Comparison of ENCODE assay signal across 23 cellular contexts in the genomic region with DNA sequence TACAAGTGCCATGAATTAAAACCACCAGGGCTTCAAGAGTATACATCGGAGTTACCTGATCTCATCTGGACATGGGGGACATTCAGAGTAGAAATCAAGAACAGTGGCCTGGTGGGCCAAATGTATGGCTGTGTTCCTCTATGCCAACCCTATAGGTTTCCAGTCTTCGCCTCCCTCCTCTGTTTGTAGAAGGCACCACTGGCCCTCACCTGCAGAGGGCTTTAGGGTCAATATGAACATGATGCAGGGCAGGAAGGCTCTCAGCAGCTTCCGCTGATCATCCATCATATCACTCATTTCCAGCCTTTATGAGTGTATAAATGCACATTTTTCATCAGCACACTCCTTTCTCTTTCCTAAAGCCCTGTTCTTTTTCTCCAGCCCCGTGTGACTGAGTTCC.
DNase-seq lines count a peak whose midpoint lies in the region; ATAC-seq, FAIRE-seq and TF ChIP-seq lines count a peak whose summit lies in the region.
"Had no signal": no experiment of that assay in that cellular context is flagged by ENCODE, and none has a peak within 500 bp of the region (broad histone marks: within the 10 kb centered on the region; RNA-seq: fewer than 3 reads in every experiment).

No MANE protein-coding gene starts in this region.

- peak in 1 of 2 experiments; percentile 3 for DNase-seq in A549 (ENCODE audit: low read depth in 1 of 2, low spot score in 1 of 2)
- DNase-seq in DMS53 treated with DMSO at 0.1 percent for 48 hours (lab: John Stamatoyannopoulos, UW; ENCODE audit: unreplicated experiment), result peak; percentile 4
- DNase-seq in NCI-H69 (lab: John Stamatoyannopoulos, UW), result peak; percentile 29
- DNase-seq in iPS DF 6.9 (ENCODE audit: low read depth, low spot score), result peak; percentile 4
- DNase-seq in activated T-cell treated with anti-CD3 and anti-CD28 coated beads, Interleukin-2, amount 50 U/mL, for 24 hours, result no peak
- no peak for DNase-seq in effector CD8-positive, alpha-beta T cell (lab: John Stamatoyannopoulos, UW)
- DNase-seq in NCI-H2107 (lab: John Stamatoyannopoulos, UW), result no peak
- DNase-seq: ACHN; CD4-positive, alpha-beta memory T cell; DMS153; GDM1; GOT3; KG1; NCI-H1092 treated with DMSO at 0.1 percent for 48 hours; NCI-H146; NCI-H2029 treated with DMSO at 0.1 percent for 48 hours; SIG-M5; T-cell had no signal

- no peaks in the 10 kb centered on the region for H3K36me3 Mint-ChIP-seq in activated T-cell treated with anti-CD3 and anti-CD28 coated beads, Interleukin-2, amount 50 U/mL, for 24 hours (ENCODE audit: low read depth)
- H3K36me3 Mint-ChIP-seq: CD4-positive, alpha-beta memory T cell; T-cell had no signal

- H3K4me3 ChIP-seq in A549, result no peak overlapping the region
- no peak overlapping the region for H3K4me3 ChIP-seq in iPS DF 6.9 (ENCODE audit: low read length)
- H3K4me3 ChIP-seq: BLaER1 had no signal

- no peak overlapping the region for H3K27ac Mint-ChIP-seq in activated T-cell treated with anti-CD3 and anti-CD28 coated beads, Interleukin-2, amount 50 U/mL, for 24 hours
- H3K27ac Mint-ChIP-seq: CD4-positive, alpha-beta memory T cell; T-cell had no signal

- TF ChIP-seq RAD21 in A549 (conservative IDR thresholded peaks at IDR 0.05 in 1 of 2, IDR thresholded peaks at IDR 0.05 in 1 of 2), result no peak

- H3K4me2 ChIP-seq in A549, result no peak overlapping the region
- H3K4me2 ChIP-seq: BLaER1 had no signal

- H3K27me3 ChIP-seq in iPS DF 6.9 (ENCODE audit: control insufficient read depth, insufficient read depth, low read length), result no peaks in the 10 kb centered on the region
- H3K27me3 ChIP-seq: BLaER1 had no signal

- no peak for TF ChIP-seq CTCF in A549 (IDR thresholded peaks at IDR 0.05)

- peaks cover 2% of the 10 kb centered on the region for H3K9me3 Mint-ChIP-seq in activated T-cell treated with anti-CD3 and anti-CD28 coated beads, Interleukin-2, amount 50 U/mL, for 24 hours

- no peak for TF ChIP-seq POLR2A in A549 (IDR thresholded peaks at IDR 0.05; ENCODE audit: low read length)

- WGBS in A549 (ENCODE audit: missing lambda C conversion rate), result 14% methylated on average over 4 of the region's 4 CpGs
- no CpG with 5 or more reads among the region's 4 CpGs for WGBS in iPS DF 6.9 (ENCODE audit: insufficient coverage, insufficient read length)

- no peaks in the 10 kb centered on the region for H3K4me1 Mint-ChIP-seq in activated T-cell treated with anti-CD3 and anti-CD28 coated beads, Interleukin-2, amount 50 U/mL, for 24 hours (ENCODE audit: low read depth)
- H3K4me1 Mint-ChIP-seq: CD4-positive, alpha-beta memory T cell; T-cell had no signal

- no peaks in the 10 kb centered on the region for H3K36me3 ChIP-seq in iPS DF 6.9 (ENCODE audit: control insufficient read depth, insufficient read depth, low read length)
- H3K36me3 ChIP-seq: BLaER1 had no signal

- CTCF ChIA-PET in A549 (lab: Yijun Ruan, JAX), result interaction anchor here (0.6 to 1.3 kb wide), 2 partner anchors 44 to 423 kb away, joined by 3 read pairs; no protein-coding TSS in a partner anchor

- TF ChIP-seq EP300 in A549 (IDR thresholded peaks at IDR 0.05), result no peak

- ATAC-seq in A549 (peak; percentile 68; a peak in 4 of 6 replicates), GM18517 (IDR thresholded peaks at IDR 0.05; ENCODE audit: unreplicated experiment) (no peak)
- ATAC-seq: Panc1, SK-N-SH treated with all-trans-retinoic acid at 6 μM for 48 hours, T-cell had no signal

- H3K4me1 ChIP-seq in A549, result no peaks in the 10 kb centered on the region
- H3K4me1 ChIP-seq in iPS DF 6.9 (ENCODE audit: control insufficient read depth, insufficient read depth, low read length), result no peaks in the 10 kb centered on the region
- H3K4me1 ChIP-seq: BLaER1 had no signal

- no peak overlapping the region for H3K4me3 Mint-ChIP-seq in activated T-cell treated with anti-CD3 and anti-CD28 coated beads, Interleukin-2, amount 50 U/mL, for 24 hours
- H3K4me3 Mint-ChIP-seq: CD4-positive, alpha-beta memory T cell; T-cell had no signal

- no peak for FAIRE-seq in A549 (lab: Jason Lieb, UNC)
- FAIRE-seq: GM18507 had no signal

- no peaks in the 10 kb centered on the region for H3K27me3 Mint-ChIP-seq in activated T-cell treated with anti-CD3 and anti-CD28 coated beads, Interleukin-2, amount 50 U/mL, for 24 hours
- H3K27me3 Mint-ChIP-seq: T-cell had no signal

- H3K9me3 ChIP-seq in A549 (no peaks in the 10 kb centered on the region), iPS DF 6.9 (ENCODE audit: control insufficient read depth, insufficient read depth, low read length) (no peaks in the 10 kb centered on the region)

- POLR2A ChIA-PET in A549 (lab: Yijun Ruan, JAX), result no interaction called here

- H3K27ac ChIP-seq in A549 (no peak overlapping the region), iPS DF 6.9 (ENCODE audit: low read length) (no peak overlapping the region)
- H3K27ac ChIP-seq: BLaER1 had no signal

TF ChIP-seq in A549, 52 proteins besides CTCF, POLR2A, EP300 and RAD21:
- no peak for TF ChIP-seq ATOH8 (CRISPR knock-in tag; IDR thresholded peaks at IDR 0.05; ENCODE audit: low read depth)
- TF ChIP-seq RNF2 (IDR thresholded peaks at IDR 0.05; ENCODE audit: borderline replicate concordance, low read depth), result no peak
- TF ChIP-seq, protein P1, sequence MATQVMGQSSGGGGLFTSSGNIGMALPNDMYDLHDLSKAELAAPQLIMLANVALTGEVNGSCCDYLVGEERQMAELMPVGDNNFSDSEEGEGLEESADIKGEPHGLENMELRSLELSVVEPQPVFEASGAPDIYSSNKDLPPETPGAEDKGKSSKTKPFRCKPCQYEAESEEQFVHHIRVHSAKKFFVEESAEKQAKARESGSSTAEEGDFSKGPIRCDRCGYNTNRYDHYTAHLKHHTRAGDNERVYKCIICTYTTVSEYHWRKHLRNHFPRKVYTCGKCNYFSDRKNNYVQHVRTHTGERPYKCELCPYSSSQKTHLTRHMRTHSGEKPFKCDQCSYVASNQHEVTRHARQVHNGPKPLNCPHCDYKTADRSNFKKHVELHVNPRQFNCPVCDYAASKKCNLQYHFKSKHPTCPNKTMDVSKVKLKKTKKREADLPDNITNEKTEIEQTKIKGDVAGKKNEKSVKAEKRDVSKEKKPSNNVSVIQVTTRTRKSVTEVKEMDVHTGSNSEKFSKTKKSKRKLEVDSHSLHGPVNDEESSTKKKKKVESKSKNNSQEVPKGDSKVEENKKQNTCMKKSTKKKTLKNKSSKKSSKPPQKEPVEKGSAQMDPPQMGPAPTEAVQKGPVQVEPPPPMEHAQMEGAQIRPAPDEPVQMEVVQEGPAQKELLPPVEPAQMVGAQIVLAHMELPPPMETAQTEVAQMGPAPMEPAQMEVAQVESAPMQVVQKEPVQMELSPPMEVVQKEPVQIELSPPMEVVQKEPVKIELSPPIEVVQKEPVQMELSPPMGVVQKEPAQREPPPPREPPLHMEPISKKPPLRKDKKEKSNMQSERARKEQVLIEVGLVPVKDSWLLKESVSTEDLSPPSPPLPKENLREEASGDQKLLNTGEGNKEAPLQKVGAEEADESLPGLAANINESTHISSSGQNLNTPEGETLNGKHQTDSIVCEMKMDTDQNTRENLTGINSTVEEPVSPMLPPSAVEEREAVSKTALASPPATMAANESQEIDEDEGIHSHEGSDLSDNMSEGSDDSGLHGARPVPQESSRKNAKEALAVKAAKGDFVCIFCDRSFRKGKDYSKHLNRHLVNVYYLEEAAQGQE (IDR thresholded peaks at IDR 0.05), result no peak
- no peak for TF ChIP-seq HDAC2 (IDR thresholded peaks at IDR 0.05)
- TF ChIP-seq BHLHE40 (IDR thresholded peaks at IDR 0.05; ENCODE audit: low read depth, low read length), result no peak
- TF ChIP-seq GATA3 (IDR thresholded peaks at IDR 0.05; ENCODE audit: borderline replicate concordance), result no peak
- no peak for TF ChIP-seq HOXB5 (CRISPR knock-in tag; IDR thresholded peaks at IDR 0.05)
- no peak for TF ChIP-seq CHD2 (IDR thresholded peaks at IDR 0.05; ENCODE audit: low read length, partially characterized antibody)
- TF ChIP-seq ZC3H11A (IDR thresholded peaks at IDR 0.05), result no peak
- no peak for TF ChIP-seq NR3C1 (IDR thresholded peaks at IDR 0.05)
- no peak for TF ChIP-seq SREBF2 (IDR thresholded peaks at IDR 0.05)
- no peak for TF ChIP-seq POLR2AphosphoS2 (conservative IDR thresholded peaks at IDR 0.05; ENCODE audit: low read length)
- no peak for TF ChIP-seq EHF (CRISPR knock-in tag; IDR thresholded peaks at IDR 0.05)
- TF ChIP-seq, protein P2, sequence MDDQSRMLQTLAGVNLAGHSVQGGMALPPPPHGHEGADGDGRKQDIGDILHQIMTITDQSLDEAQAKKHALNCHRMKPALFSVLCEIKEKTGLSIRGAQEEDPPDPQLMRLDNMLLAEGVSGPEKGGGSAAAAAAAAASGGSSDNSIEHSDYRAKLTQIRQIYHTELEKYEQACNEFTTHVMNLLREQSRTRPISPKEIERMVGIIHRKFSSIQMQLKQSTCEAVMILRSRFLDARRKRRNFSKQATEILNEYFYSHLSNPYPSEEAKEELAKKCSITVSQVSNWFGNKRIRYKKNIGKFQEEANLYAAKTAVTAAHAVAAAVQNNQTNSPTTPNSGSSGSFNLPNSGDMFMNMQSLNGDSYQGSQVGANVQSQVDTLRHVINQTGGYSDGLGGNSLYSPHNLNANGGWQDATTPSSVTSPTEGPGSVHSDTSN (IDR thresholded peaks at IDR 0.05), result no peak
- no peak for TF ChIP-seq FOSB (CRISPR knock-in tag; IDR thresholded peaks at IDR 0.05)

Comparison
In these comparisons a context has a peak if more than half of its experiments do, and no peak if none do; other contexts are left out.
1. DNase-seq: peak in DMS53 treated with DMSO at 0.1 percent for 48 hours (single experiment), NCI-H69 (single experiment) and iPS DF 6.9 (single experiment); none in activated T-cell treated with anti-CD3 and anti-CD28 coated beads, Interleukin-2, amount 50 U/mL, for 24 hours (single experiment), effector CD8-positive, alpha-beta T cell (single experiment) and NCI-H2107 (single experiment).